In genomic region chr1:226404063-226404903, GRCh38 we compare ENCODE assay signal across 9 cellular contexts. TPM values are rescaled to one million over a fixed set of nuclear protein-coding genes. Genes with fewer than 3 reads are reported as not detected.
DNase-seq lines count a peak whose midpoint lies in the region; ATAC-seq and TF ChIP-seq lines count a peak whose summit lies in the region.
"Had no signal": no experiment of that assay in that cellular context is flagged by ENCODE, and none has a peak within 500 bp of the region (broad histone marks: within the 10 kb centered on the region; RNA-seq: fewer than 3 reads in every experiment).

No MANE protein-coding gene starts in this region.

- H3K23ac ChIP-seq in neuronal stem cell (ENCODE audit: low read depth, low read length, poor library complexity), result no peak overlapping the region

- DNase-seq in activated CD8-positive, alpha-beta memory T cell treated with anti-CD3 and anti-CD28 coated beads, Interleukin-2, amount 10 ng/mL, durations not matched to agents 7 days and 5 days, result no peak
- no peak for DNase-seq in activated CD8-positive, alpha-beta memory T cell treated with anti-CD3 and anti-CD28 coated beads for 24 hours
- DNase-seq in choroid plexus epithelial cell (ENCODE audit: low read depth) (peak; percentile 38), neuronal stem cell (ENCODE audit: low spot score) (no peak), mucosa of gallbladder (ENCODE audit: low spot score) (no peak), DMS153 (lab: John Stamatoyannopoulos, UW) (no peak)

- no peaks in the 10 kb centered on the region for H3K9me3 ChIP-seq in HUES6 (ENCODE audit: control insufficient read depth, insufficient read depth, low read depth, low read length)
- no peaks in the 10 kb centered on the region for H3K9me3 ChIP-seq in neuronal stem cell (replicated peaks in 1 of 2; ENCODE audit: control insufficient read depth in 2 of 2, insufficient read depth in 1 of 2, low read depth in 1 of 2, low read length in 2 of 2)
- H3K9me3 ChIP-seq: Caco-2 had no signal

- H3K27ac ChIP-seq in HUES6 (ENCODE audit: low read depth, low read length) (peak overlapping the region; percentile 53), neuronal stem cell (replicated peaks; ENCODE audit: low read length) (no peak overlapping the region)

- peak overlapping the region; percentile 22 for H3K14ac ChIP-seq in neuronal stem cell (ENCODE audit: low read length)

- H3K4ac ChIP-seq in neuronal stem cell (ENCODE audit: low read length), result no peak overlapping the region

- no peak overlapping the region for H2BK120ac ChIP-seq in neuronal stem cell (ENCODE audit: low read depth, low read length)

- H2BK12ac ChIP-seq in neuronal stem cell (ENCODE audit: low read length), result no peak overlapping the region

- no peak overlapping the region for H3K4me3 Mint-ChIP-seq in activated CD8-positive, alpha-beta memory T cell treated with anti-CD3 and anti-CD28 coated beads, Interleukin-2, amount 10 ng/mL, durations not matched to agents 7 days and 5 days

- CTCF ChIA-PET in activated CD8-positive, alpha-beta memory T cell treated with anti-CD3 and anti-CD28 coated beads, Interleukin-2, amount 10 ng/mL, durations not matched to agents 7 days and 5 days (lab: Charles Lee), result interaction anchor here (0.6 to 6.6 kb wide), 5 partner anchors 12 to 279 kb away, joined by 3 to 76 read pairs (median 4); partner anchors contain the start of gene LIN9

- H2BK15ac ChIP-seq in neuronal stem cell (ENCODE audit: low read length), result no peak overlapping the region

- peaks cover 19% of the 10 kb centered on the region for H3K79me1 ChIP-seq in neuronal stem cell (ENCODE audit: low read depth, low read length)

- peaks cover 32% of the 10 kb centered on the region for H3K36me3 Mint-ChIP-seq in activated CD8-positive, alpha-beta memory T cell treated with anti-CD3 and anti-CD28 coated beads, Interleukin-2, amount 10 ng/mL, durations not matched to agents 7 days and 5 days

- no peak for TF ChIP-seq CTCF in choroid plexus epithelial cell (conservative IDR thresholded peaks at IDR 0.05; ENCODE audit: low read depth, low read length)

- no peak overlapping the region for H3K4me2 ChIP-seq in neuronal stem cell (ENCODE audit: insufficient read depth, low read length, poor library complexity, severe bottlenecking)

- H3K27me3 ChIP-seq in HUES6 (ENCODE audit: control insufficient read depth, insufficient read depth, low read length) (no peaks in the 10 kb centered on the region), neuronal stem cell (ENCODE audit: control insufficient read depth in 3 of 3, insufficient read depth in 3 of 3, low read depth in 1 of 3, low read length in 3 of 3) (no peaks in the 10 kb centered on the region)

- peaks cover 2% of the 10 kb centered on the region for H3K27me3 Mint-ChIP-seq in activated CD8-positive, alpha-beta memory T cell treated with anti-CD3 and anti-CD28 coated beads, Interleukin-2, amount 10 ng/mL, durations not matched to agents 7 days and 5 days

- no peak for ATAC-seq in activated CD8-positive, alpha-beta memory T cell treated with anti-CD3 and anti-CD28 coated beads, Interleukin-2, amount 10 ng/mL, durations not matched to agents 7 days and 5 days
- no peak for ATAC-seq in HG02852 (IDR thresholded peaks at IDR 0.05; ENCODE audit: unreplicated experiment)

- H3K36me3 ChIP-seq in HUES6 (ENCODE audit: control insufficient read depth, insufficient read depth, low read length) (peaks cover 38% of the 10 kb centered on the region), neuronal stem cell (replicated peaks in 1 of 2; ENCODE audit: control insufficient read depth in 2 of 2, insufficient read depth in 2 of 2, low read length in 2 of 2) (peaks cover 28 to 57% of the 10 kb centered on the region in 2 donors)

- no peak overlapping the region for H2AFZ ChIP-seq in neuronal stem cell (ENCODE audit: low read length)

- H3K9ac ChIP-seq in HUES6 (ENCODE audit: low read length) (peak overlapping the region; percentile 74), neuronal stem cell (ENCODE audit: low read depth, low read length, poor library complexity) (no peak overlapping the region)

- H3K18ac ChIP-seq in neuronal stem cell (ENCODE audit: low read length), result no peak overlapping the region

- no peaks in the 10 kb centered on the region for H3K9me3 Mint-ChIP-seq in activated CD8-positive, alpha-beta memory T cell treated with anti-CD3 and anti-CD28 coated beads, Interleukin-2, amount 10 ng/mL, durations not matched to agents 7 days and 5 days (ENCODE audit: low read depth)

- no peak overlapping the region for H2AK5ac ChIP-seq in neuronal stem cell (ENCODE audit: low read depth, low read length)

- H4K8ac ChIP-seq in neuronal stem cell (ENCODE audit: low read depth, low read length), result no peak overlapping the region

- H2BK5ac ChIP-seq in neuronal stem cell (ENCODE audit: low read length), result no peak overlapping the region

- H4K91ac ChIP-seq in neuronal stem cell (ENCODE audit: low read depth, low read length, poor library complexity), result no peak overlapping the region

- H3K27ac Mint-ChIP-seq in activated CD8-positive, alpha-beta memory T cell treated with anti-CD3 and anti-CD28 coated beads, Interleukin-2, amount 10 ng/mL, durations not matched to agents 7 days and 5 days, result peak overlapping the region; percentile 10

- H3K4me3 ChIP-seq in HUES6 (ENCODE audit: low read depth, low read length), result peak overlapping the region; percentile 97
- H3K4me3 ChIP-seq in choroid plexus epithelial cell (ENCODE audit: low read depth, low read length), result no peak overlapping the region
- no peak overlapping the region for H3K4me3 ChIP-seq in neuronal stem cell (ENCODE audit: low read length in 2 of 2)

- peaks cover 36% of the 10 kb centered on the region for H3K4me1 Mint-ChIP-seq in activated CD8-positive, alpha-beta memory T cell treated with anti-CD3 and anti-CD28 coated beads, Interleukin-2, amount 10 ng/mL, durations not matched to agents 7 days and 5 days

- WGBS in neuronal stem cell (ENCODE audit: extremely low coverage in 2 of 2, insufficient read length in 2 of 2, insufficient replicate concordance in 1 of 2), 2 donors, result no CpG with 5 or more reads among the region's 5 CpGs

- peaks cover 54% of the 10 kb centered on the region for H3K4me1 ChIP-seq in HUES6 (ENCODE audit: control insufficient read depth, insufficient read depth, low read length)
- H3K4me1 ChIP-seq in neuronal stem cell (ENCODE audit: control insufficient read depth in 2 of 2, insufficient read depth in 1 of 2, low read depth in 1 of 2, low read length in 2 of 2), result peaks cover 20 to 25% of the 10 kb centered on the region in 2 donors

RNA-seq across cellular contexts. Expression of gene PARP1, which starts 3.6 kb away (rescaled TPM):
- 100 to 1,000 TPM; 185 to 207 TPM for total RNA-seq in activated CD8-positive, alpha-beta memory T cell treated with anti-CD3 and anti-CD28 coated beads, Interleukin-2, amount 10 ng/mL, durations not matched to agents 7 days and 5 days
- 231 TPM for polyA plus RNA-seq in neuronal stem cell (2013, experiment 1 of 2)
- polyA plus RNA-seq in neuronal stem cell (2013, experiment 2 of 2), result 243 TPM
- 68.0 TPM for total RNA-seq in mucosa of gallbladder
